12 cellular contexts compared by ENCODE assay signal in the genomic region with DNA sequence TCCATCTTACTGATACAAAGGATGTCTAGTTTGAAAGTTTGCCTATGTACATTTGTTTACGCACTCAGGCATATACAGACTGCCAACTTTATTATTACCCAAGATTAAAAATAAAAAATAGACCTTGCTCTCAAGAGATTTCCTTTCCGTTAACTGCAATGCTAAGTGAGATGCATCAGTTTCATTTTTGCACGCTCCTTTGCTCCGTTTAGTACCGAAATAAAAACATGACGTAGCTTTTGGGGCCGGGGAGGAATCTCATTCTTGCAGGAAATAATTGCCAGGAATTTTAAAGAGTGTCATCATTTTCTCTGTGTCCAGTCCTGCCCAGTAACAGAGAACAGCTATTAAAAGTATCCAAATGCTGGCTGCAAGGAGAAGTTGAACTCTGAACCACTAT.
DNase-seq lines count a peak whose midpoint lies in the region; ATAC-seq and TF ChIP-seq lines count a peak whose summit lies in the region.
"Had no signal": no experiment of that assay in that cellular context is flagged by ENCODE, and none has a peak within 500 bp of the region (broad histone marks: within the 10 kb centered on the region; RNA-seq: fewer than 3 reads in every experiment).

No MANE protein-coding gene starts in this region.

- TF ChIP-seq POLR2A in spleen (IDR thresholded peaks at IDR 0.05) = no peak

- no peak for TF ChIP-seq CTCF in fibroblast of villous mesenchyme (IDR thresholded peaks at IDR 0.05; ENCODE audit: insufficient read depth, low read depth, low read length)
- TF ChIP-seq CTCF in spleen (IDR thresholded peaks at IDR 0.05 in 8 of 11, conservative IDR thresholded peaks at IDR 0.05 in 3 of 11) = no peak

- no peak overlapping the region for H3K4me3 Mint-ChIP-seq in stimulated activated effector memory CD8-positive, alpha-beta T cell treated with anti-CD3 and anti-CD28 coated beads, Interleukin-12 subunit alpha, Interleukin-12 subunit beta, amount 100 ng/mL, for 72 hours
- H3K4me3 Mint-ChIP-seq: T-helper 17 cell had no signal

- no peaks in the 10 kb centered on the region for H3K9me3 Mint-ChIP-seq in stimulated activated effector memory CD8-positive, alpha-beta T cell treated with anti-CD3 and anti-CD28 coated beads, Interleukin-12 subunit alpha, Interleukin-12 subunit beta, amount 100 ng/mL, for 72 hours

- H3K36me3 Mint-ChIP-seq in stimulated activated effector memory CD8-positive, alpha-beta T cell treated with anti-CD3 and anti-CD28 coated beads, Interleukin-12 subunit alpha, Interleukin-12 subunit beta, amount 100 ng/mL, for 72 hours = no peaks in the 10 kb centered on the region

- WGBS in spleen, 5 donors = 52 to 71% (median 56%) methylated on average over 7 of the region's 7 CpGs

- H3K4me3 ChIP-seq in fibroblast of villous mesenchyme (ENCODE audit: low read depth, low read length) (peak overlapping the region; percentile 46), spleen (peak overlapping the region in 2 of 8 donors; percentile 19 to 47)
- H3K4me3 ChIP-seq: pancreas had no signal

- H3K4me1 ChIP-seq in spleen = peaks cover 0 to 27% (median 17%) of the 10 kb centered on the region in 6 donors
- H3K4me1 ChIP-seq: pancreas had no signal

- H3K9me3 ChIP-seq in spleen = no peaks in the 10 kb centered on the region
- H3K9me3 ChIP-seq: pancreas had no signal

- H3K27me3 ChIP-seq in spleen (replicated peaks in 1 of 7) = no peaks in the 10 kb centered on the region
- H3K27me3 ChIP-seq: pancreas had no signal

- intact Hi-C loops in spleen (cut with DNase I; ENCODE audit: low total_unique reads) = no loop called here

- DNase-seq in fibroblast of villous mesenchyme (ENCODE audit: low read depth) = peak; percentile 64
- DNase-seq in spleen = no peak
- no peak for DNase-seq in stimulated activated effector memory CD8-positive, alpha-beta T cell treated with anti-CD3 and anti-CD28 coated beads, Interleukin-12 subunit alpha, Interleukin-12 subunit beta, amount 100 ng/mL, for 72 hours (ENCODE audit: low spot score in 2 of 2)
- DNase-seq in islet precursor cell = no peak
- DNase-seq in pons (ENCODE audit: low spot score) = no peak
- DNase-seq in DMS79 (lab: John Stamatoyannopoulos, UW) = no peak
- DNase-seq: activated naive CD4-positive, alpha-beta T cell treated with Interleukin-2 at 50 U/mL for 16 hours; foreskin melanocyte; pancreas; T-helper 17 cell had no signal

- H3K4me1 Mint-ChIP-seq in stimulated activated effector memory CD8-positive, alpha-beta T cell treated with anti-CD3 and anti-CD28 coated beads, Interleukin-12 subunit alpha, Interleukin-12 subunit beta, amount 100 ng/mL, for 72 hours = no peaks in the 10 kb centered on the region
- H3K4me1 Mint-ChIP-seq: T-helper 17 cell had no signal

- peak overlapping the region in 7 of 8 donors; percentile 23 to 67 (median 40) for H3K27ac ChIP-seq in spleen
- H3K27ac ChIP-seq: pancreas had no signal

- no peak overlapping the region for H3K27ac Mint-ChIP-seq in stimulated activated effector memory CD8-positive, alpha-beta T cell treated with anti-CD3 and anti-CD28 coated beads, Interleukin-12 subunit alpha, Interleukin-12 subunit beta, amount 100 ng/mL, for 72 hours
- H3K27ac Mint-ChIP-seq: T-helper 17 cell had no signal

- ATAC-seq in GM18867 (IDR thresholded peaks at IDR 0.05; ENCODE audit: unreplicated experiment) (peak; percentile 43), HG03378 (IDR thresholded peaks at IDR 0.05; ENCODE audit: unreplicated experiment) (peak; percentile 37)
- ATAC-seq in stimulated activated effector memory CD8-positive, alpha-beta T cell treated with anti-CD3 and anti-CD28 coated beads, Interleukin-12 subunit alpha, Interleukin-12 subunit beta, amount 100 ng/mL, for 72 hours = no peak
- ATAC-seq: T-helper 17 cell had no signal

- H3K36me3 ChIP-seq in spleen = no peaks in the 10 kb centered on the region
- H3K36me3 ChIP-seq: pancreas had no signal
